ENCODE assay signal across 1 cellular context in genomic region chr10:101137271-101137670, GRCh38.
TF ChIP-seq lines count a peak whose summit lies in the region.

No MANE protein-coding gene starts in this region.

TF ChIP-seq in HepG2, 621 proteins besides CTCF, POLR2A, EP300 and RAD21 (continued from another document):
- TF ChIP-seq THAP9 (CRISPR knock-in tag; IDR thresholded peaks at IDR 0.05; ENCODE audit: borderline replicate concordance) (no peak), ZNF562 (CRISPR knock-in tag; IDR thresholded peaks at IDR 0.05; ENCODE audit: borderline replicate concordance) (no peak), SALL1 (CRISPR knock-in tag; IDR thresholded peaks at IDR 0.05) (peak; percentile 24; the same call in 1 of the 2 replicates), JUN (CRISPR knock-in tag; IDR thresholded peaks at IDR 0.05) (no peak), ZKSCAN8 (CRISPR knock-in tag; IDR thresholded peaks at IDR 0.05; ENCODE audit: borderline replicate concordance) (no peak), MTA3 (CRISPR knock-in tag; IDR thresholded peaks at IDR 0.05) (no peak), ZBTB4 (CRISPR knock-in tag; IDR thresholded peaks at IDR 0.05; ENCODE audit: borderline replicate concordance) (no peak), NBN (conservative IDR thresholded peaks at IDR 0.05) (no peak), NR2F1 (CRISPR knock-in tag; IDR thresholded peaks at IDR 0.05) (peak; percentile 13 to 57; a peak in 3 of 4 replicates), NFIC (IDR thresholded peaks at IDR 0.05; ENCODE audit: low read length) (no peak), ATF7-NPFF (CRISPR knock-in tag; IDR thresholded peaks at IDR 0.05; ENCODE audit: low read depth) (no peak), FOXA1 (IDR thresholded peaks at IDR 0.05) (no peak), FOXA1 (CRISPR knock-in tag; IDR thresholded peaks at IDR 0.05) (no peak), ZNF441 (CRISPR knock-in tag; IDR thresholded peaks at IDR 0.05; ENCODE audit: borderline replicate concordance) (no peak), PAX8 (CRISPR knock-in tag; IDR thresholded peaks at IDR 0.05; ENCODE audit: borderline replicate concordance) (no peak), SP140L (CRISPR knock-in tag; IDR thresholded peaks at IDR 0.05; ENCODE audit: borderline replicate concordance) (no peak), ZBTB1 (CRISPR knock-in tag; IDR thresholded peaks at IDR 0.05; ENCODE audit: borderline replicate concordance) (no peak), PPARG (CRISPR knock-in tag; conservative IDR thresholded peaks at IDR 0.05) (no peak), ZNF703 (CRISPR knock-in tag; IDR thresholded peaks at IDR 0.05; ENCODE audit: borderline replicate concordance) (no peak), ZNF619 (CRISPR knock-in tag; IDR thresholded peaks at IDR 0.05) (no peak), NFE2L2 (IDR thresholded peaks at IDR 0.05; ENCODE audit: low read length) (no peak), TCF7L2 (IDR thresholded peaks at IDR 0.05; ENCODE audit: low read depth, low read length) (no peak), NCOR1 (IDR thresholded peaks at IDR 0.05; ENCODE audit: borderline replicate concordance, low read length) (no peak), SOX13 (IDR thresholded peaks at IDR 0.05) (no peak), SOX13 (CRISPR knock-in tag; conservative IDR thresholded peaks at IDR 0.05 in 1 of 2, IDR thresholded peaks at IDR 0.05 in 1 of 2) (no peak), FOXP1 (IDR thresholded peaks at IDR 0.05) (no peak), FOXP1 (CRISPR knock-in tag; IDR thresholded peaks at IDR 0.05) (0 out of 2 replicates have a peak, but pooled peaks have one; percentile 9), NR2F6 (IDR thresholded peaks at IDR 0.05) (peak; percentile 32; the same call in 1 of the 2 replicates), NR2F6 (CRISPR knock-in tag; IDR thresholded peaks at IDR 0.05) (peak; percentile 38; the same call in 1 of the 2 replicates), NR2F2 (IDR thresholded peaks at IDR 0.05; ENCODE audit: borderline replicate concordance, low read depth) (0 out of 2 replicates have a peak, but pooled peaks have one; percentile 29), HNF4A (CRISPR knock-in tag; IDR thresholded peaks at IDR 0.05) (0 out of 2 replicates have a peak, but pooled peaks have one; percentile 12), ZNF543 (CRISPR knock-in tag; IDR thresholded peaks at IDR 0.05) (no peak), USF2 (IDR thresholded peaks at IDR 0.05; ENCODE audit: low read depth, low read length) (no peak), USF2 (CRISPR knock-in tag; IDR thresholded peaks at IDR 0.05; ENCODE audit: borderline replicate concordance) (no peak), NFRKB (IDR thresholded peaks at IDR 0.05) (no peak), POLR2AphosphoS5 (IDR thresholded peaks at IDR 0.05; ENCODE audit: low read depth, low read length) (no peak), DNMT1 (CRISPR knock-in tag; IDR thresholded peaks at IDR 0.05) (no peak), ZNF646 (CRISPR knock-in tag; IDR thresholded peaks at IDR 0.05) (peak; percentile 63; the same call in 1 of the 2 replicates), ZMYM4 (CRISPR knock-in tag; IDR thresholded peaks at IDR 0.05) (no peak), ZNF136 (CRISPR knock-in tag; IDR thresholded peaks at IDR 0.05; ENCODE audit: low read depth) (no peak), ZNF598 (CRISPR knock-in tag; IDR thresholded peaks at IDR 0.05; ENCODE audit: borderline replicate concordance) (no peak), ZNF263 (CRISPR knock-in tag; IDR thresholded peaks at IDR 0.05) (no peak)
